In genomic region chr12:45348986-45349385, GRCh38 we compare ENCODE assay signal across 18 cellular contexts.
DNase-seq lines count a peak whose midpoint lies in the region; ATAC-seq, FAIRE-seq and TF ChIP-seq lines count a peak whose summit lies in the region.
"Had no signal": no experiment of that assay in that cellular context is flagged by ENCODE, and none has a peak within 500 bp of the region (broad histone marks: within the 10 kb centered on the region; RNA-seq: fewer than 3 reads in every experiment).

No MANE protein-coding gene starts in this region.

- TF ChIP-seq EP300 in HepG2 (IDR thresholded peaks at IDR 0.05; ENCODE audit: low read depth in 2 of 2, low read length in 2 of 2), result no peak
- no peak for TF ChIP-seq EP300 in HepG2 (CRISPR knock-in tag; IDR thresholded peaks at IDR 0.05; ENCODE audit: borderline replicate concordance)

- H3K4me3 Mint-ChIP-seq in glutamatergic neuron (ENCODE audit: unreplicated experiment), result peak overlapping the region; percentile 44
- H3K4me3 Mint-ChIP-seq: CD14-positive monocyte; CD4-positive, alpha-beta memory T cell; H9 had no signal

- intact Hi-C loops in HepG2 (cut with micrococcal nuclease; ENCODE audit: unreplicated experiment) (no loop called here), right lobe of liver (cut with DNase I) (no loop called here)

- in situ Hi-C loops in HepG2 (cut with HindIII; ENCODE audit: extremely low pct_ligation_motif_present, low pct_unique_long_range_greater_than_20kb), result no loop called here

- TF ChIP-seq POLR2A in HepG2 (IDR thresholded peaks at IDR 0.05; ENCODE audit: insufficient read depth in 1 of 2, low read depth in 2 of 2, low read length in 2 of 2) (no peak), right lobe of liver (IDR thresholded peaks at IDR 0.05) (no peak)

- H4K20me1 ChIP-seq in HepG2 (ENCODE audit: insufficient read depth, low read length), result no peaks in the 10 kb centered on the region
- H4K20me1 ChIP-seq: BLaER1 had no signal

- POLR2A ChIA-PET in HepG2 (lab: Yijun Ruan, JAX), result no interaction called here

- H3K4me2 ChIP-seq in HepG2 (ENCODE audit: low read depth, low read length), result no peak overlapping the region
- H3K4me2 ChIP-seq: BLaER1 had no signal

- 92% methylated on average over 1 of the region's 1 CpG for WGBS in HepG2 (ENCODE audit: low lambda C conversion rate)
- WGBS in right lobe of liver (ENCODE audit: insufficient coverage, low coverage, low lambda C conversion rate, missing lambda C conversion rate), result 80% methylated on average over 1 of the region's 1 CpG

- H3K9ac ChIP-seq in HepG2 (ENCODE audit: insufficient read depth, low read depth, low read length) (no peak overlapping the region), SK-N-MC (ENCODE audit: insufficient read length) (no peak overlapping the region)
- H3K9ac ChIP-seq: BLaER1 had no signal

- peaks cover 16% of the 10 kb centered on the region for H3K36me3 Mint-ChIP-seq in glutamatergic neuron (ENCODE audit: unreplicated experiment)

- H3K79me2 ChIP-seq in HepG2 (ENCODE audit: insufficient read depth, low read length), result no peaks in the 10 kb centered on the region

- FAIRE-seq in HepG2 (lab: Jason Lieb, UNC), result no peak
- FAIRE-seq: GM19239, H1 had no signal

- no peak overlapping the region for H2AFZ ChIP-seq in HepG2 (ENCODE audit: low read length)

- H3K27ac ChIP-seq in HepG2 (ENCODE audit: extremely low read length, insufficient read depth, low read length) (no peak overlapping the region), right lobe of liver (no peak overlapping the region), SK-N-MC (peak overlapping the region; percentile 63)
- H3K27ac ChIP-seq: 22Rv1, BLaER1 had no signal

- peaks cover 6% of the 10 kb centered on the region for H3K4me1 ChIP-seq in HepG2 (ENCODE audit: insufficient read depth, low read length)
- H3K4me1 ChIP-seq in right lobe of liver, result peaks cover 0 to 4% (median 0%) of the 10 kb centered on the region in 4 donors

- H3K36me3 ChIP-seq in HepG2 (replicated peaks in 1 of 2; ENCODE audit: control insufficient read depth in 1 of 2, insufficient read depth in 2 of 2, low read length in 2 of 2), result peaks cover 10 to 29% of the 10 kb centered on the region in 2 experiments
- peaks cover 0 to 20% (median 6%) of the 10 kb centered on the region in 4 donors for H3K36me3 ChIP-seq in right lobe of liver
- H3K36me3 ChIP-seq in SK-N-MC (ENCODE audit: insufficient read depth, low read length), result peaks cover 31% of the 10 kb centered on the region

- no peak for TF ChIP-seq RAD21 in HepG2 (CRISPR knock-in tag; IDR thresholded peaks at IDR 0.05)

- H3K27ac Mint-ChIP-seq in glutamatergic neuron (ENCODE audit: unreplicated experiment), result peak overlapping the region; percentile 91
- H3K27ac Mint-ChIP-seq: CD14-positive monocyte; CD4-positive, alpha-beta memory T cell; H9 had no signal

- H3K9me3 Mint-ChIP-seq in glutamatergic neuron (ENCODE audit: unreplicated experiment), result no peaks in the 10 kb centered on the region
- H3K9me3 Mint-ChIP-seq: CD4-positive, alpha-beta memory T cell had no signal

- H3K4me3 ChIP-seq in HepG2 (replicated peaks in 1 of 3; ENCODE audit: insufficient read depth in 1 of 3, low read depth in 2 of 3, low read length in 3 of 3) (no peak overlapping the region), right lobe of liver (no peak overlapping the region), SK-N-MC (no peak overlapping the region)
- H3K4me3 ChIP-seq: BLaER1 had no signal

- no TSS peak for BruUV-seq in HepG2 (replicated peaks; lab: Mats Ljungman, UMichigan)

- CTCF ChIA-PET in HepG2 (lab: Yijun Ruan, JAX; ENCODE audit: low intra/inter-chr PET ratio, low total read pairs), result no interaction called here

- H3K4me1 Mint-ChIP-seq in glutamatergic neuron (ENCODE audit: low read depth, unreplicated experiment), result peaks cover 15% of the 10 kb centered on the region
- H3K4me1 Mint-ChIP-seq: CD14-positive monocyte had no signal

- no peaks in the 10 kb centered on the region for H3K27me3 Mint-ChIP-seq in glutamatergic neuron (ENCODE audit: unreplicated experiment)
- H3K27me3 Mint-ChIP-seq: CD4-positive, alpha-beta memory T cell had no signal

- TF ChIP-seq CTCF in HepG2 (CRISPR knock-in tag; IDR thresholded peaks at IDR 0.05) (no peak), right lobe of liver (IDR thresholded peaks at IDR 0.05) (no peak), glutamatergic neuron (IDR thresholded peaks at IDR 0.05; ENCODE audit: partially characterized antibody, unreplicated experiment) (no peak)

- H3K27me3 ChIP-seq in HepG2 (ENCODE audit: control insufficient read depth in 1 of 2, insufficient read depth in 2 of 2, low read length in 2 of 2) (no peaks in the 10 kb centered on the region), right lobe of liver (no peaks in the 10 kb centered on the region)
- H3K27me3 ChIP-seq: BLaER1 had no signal

- ATAC-seq in HepG2, result no peak
- no peak for ATAC-seq in right lobe of liver
- ATAC-seq in HG03095 (IDR thresholded peaks at IDR 0.05; ENCODE audit: unreplicated experiment), result no peak
- no peak for ATAC-seq in HG02588 (IDR thresholded peaks at IDR 0.05; ENCODE audit: unreplicated experiment)

- DNase-seq in HepG2 (ENCODE audit: low spot score) (no peak), right lobe of liver (no peak), SK-N-MC (ENCODE audit: low read depth, low spot score) (no peak), glutamatergic neuron (no peak), NCI-H2227 (lab: John Stamatoyannopoulos, UW; ENCODE audit: unreplicated experiment) (no peak)
- DNase-seq: CD4-positive, alpha-beta memory T cell; DMS153; DMS79; GF-D8; H9; KBM-7 had no signal

- H3K9me3 ChIP-seq in HepG2 (ENCODE audit: low read length), result no peaks in the 10 kb centered on the region
- H3K9me3 ChIP-seq in right lobe of liver, result no peaks in the 10 kb centered on the region
- H3K9me3 ChIP-seq in SK-N-MC (ENCODE audit: low read depth, low read length), result no peaks in the 10 kb centered on the region

TF ChIP-seq in HepG2, 621 proteins besides CTCF, POLR2A, EP300 and RAD21:
- TF ChIP-seq GPN1 (CRISPR knock-in tag; IDR thresholded peaks at IDR 0.05; ENCODE audit: borderline replicate concordance) (no peak), MAFF (IDR thresholded peaks at IDR 0.05; ENCODE audit: low read depth, low read length) (peak; percentile 50; the same call in 1 of the 2 replicates), NFKBIZ (CRISPR knock-in tag; IDR thresholded peaks at IDR 0.05) (no peak), MAFK (conservative IDR thresholded peaks at IDR 0.05 in 1 of 2, IDR thresholded peaks at IDR 0.05 in 1 of 2; ENCODE audit: low read length in 2 of 2) (peak in 1 of 2 experiments; percentile 74; a peak in 2 of 4 replicates), MAZ (IDR thresholded peaks at IDR 0.05; ENCODE audit: borderline replicate concordance, low read depth, low read length) (no peak), MAZ (CRISPR knock-in tag; IDR thresholded peaks at IDR 0.05; ENCODE audit: low read depth) (no peak)
TF ChIP-seq in HepG2: peak in this region for 2.
